ENCODE assay signal across 14 cellular contexts in genomic region chr7:47896809-47897423, GRCh38.
"Had no signal": no experiment of that assay in that cellular context is flagged by ENCODE, and none has a peak within 500 bp of the region (broad histone marks: within the 10 kb centered on the region; RNA-seq: fewer than 3 reads in every experiment).

No MANE protein-coding gene starts in this region.

- H3K36me3 ChIP-seq: breast epithelium, left lung, sigmoid colon, upper lobe of left lung had no signal

- H3K9me3 ChIP-seq: breast epithelium, left lung, sigmoid colon, upper lobe of left lung had no signal

- DNase-seq: activated CD4-positive, alpha-beta T cell treated with anti-CD3 and anti-CD28 coated beads, Interleukin-2, amount 50 U/mL, for 4 hours; activated CD4-positive, CD25-positive, alpha-beta regulatory T cell treated with anti-CD3 and anti-CD28 coated beads, Interleukin-2, amount 50 U/mL, for 72 hours; activated effector memory CD4-positive, alpha-beta T cell treated with Interleukin-2 at 50 U/mL for 16 hours; activated T-cell treated with anti-CD3 and anti-CD28 coated beads, Interleukin-2, amount 50 U/mL, for 24 hours; hippocampal formation; islet precursor cell; left lung; sigmoid colon; stimulated activated CD4-positive, alpha-beta T cell treated with anti-CD3 and anti-CD28 coated beads, Interleukin-12 subunit alpha, Interleukin-12 subunit beta, amount 100 ng/mL, for 4 hours; stimulated activated naive CD4-positive, alpha-beta T cell; substantia nigra; upper lobe of left lung had no signal

- ATAC-seq: activated naive CD4-positive, alpha-beta T cell treated with anti-CD3 and anti-CD28 coated beads, Interleukin-2, amount 50 U/mL, for 72 hours; left lung had no signal

- H3K4me1 ChIP-seq: breast epithelium, left lung, sigmoid colon, upper lobe of left lung had no signal

- H3K27me3 ChIP-seq: breast epithelium, left lung, sigmoid colon, upper lobe of left lung had no signal

- H3K27ac ChIP-seq: breast epithelium, left lung, sigmoid colon, upper lobe of left lung had no signal

- H3K4me3 ChIP-seq: breast epithelium, left lung, sigmoid colon, upper lobe of left lung had no signal
